ENCODE assay signal across 9 cellular contexts in genomic region chr14:103872492-103873113, GRCh38. TPM values are rescaled to one million over a fixed set of nuclear protein-coding genes. Genes with fewer than 3 reads are reported as not detected.
DNase-seq lines count a peak whose midpoint lies in the region; ATAC-seq and TF ChIP-seq lines count a peak whose summit lies in the region.
"Had no signal": no experiment of that assay in that cellular context is flagged by ENCODE, and none has a peak within 500 bp of the region (broad histone marks: within the 10 kb centered on the region; RNA-seq: fewer than 3 reads in every experiment).

No MANE protein-coding gene starts in this region.

- H3K36me3 ChIP-seq in rectal smooth muscle tissue (ENCODE audit: control insufficient read depth, insufficient read depth, low read length): no peaks in the 10 kb centered on the region

- no peaks in the 10 kb centered on the region for H3K9me3 Mint-ChIP-seq in effector memory CD8-positive, alpha-beta T cell

- H3K9ac ChIP-seq in rectal smooth muscle tissue (ENCODE audit: low read length): no peak overlapping the region

- DNase-seq in GM13976 (ENCODE audit: low spot score): peak; percentile 75
- DNase-seq in effector memory CD8-positive, alpha-beta T cell: peak in 2 of 3 experiments; percentile 20 to 23
- no peak for DNase-seq in activated gamma-delta T cell (lab: John Stamatoyannopoulos, UW)
- DNase-seq in mesenteric fat pad (ENCODE audit: low spot score): no peak
- DNase-seq in NOMO-1 (lab: John Stamatoyannopoulos, UW; ENCODE audit: unreplicated experiment in 2 of 2): no peak
- DNase-seq in LoVo (ENCODE audit: low spot score): no peak
- DNase-seq: SIG-M5 had no signal

- peak overlapping the region; percentile 55 for H3K4me3 ChIP-seq in rectal smooth muscle tissue (ENCODE audit: low read length)

- peaks cover 0 to 11% of the 10 kb centered on the region in 2 donors for H3K27me3 Mint-ChIP-seq in effector memory CD8-positive, alpha-beta T cell

- H3K4me3 Mint-ChIP-seq in effector memory CD8-positive, alpha-beta T cell: peak overlapping the region; percentile 85 to 93

- H3K4me1 ChIP-seq in rectal smooth muscle tissue (ENCODE audit: control insufficient read depth, insufficient read depth, low read length): peaks cover 4% of the 10 kb centered on the region

- no peak overlapping the region for H3K27ac ChIP-seq in rectal smooth muscle tissue (ENCODE audit: low read depth, low read length)

- peaks cover 2% of the 10 kb centered on the region for H3K36me3 Mint-ChIP-seq in effector memory CD8-positive, alpha-beta T cell (ENCODE audit: insufficient read depth)

- no peaks in the 10 kb centered on the region for H3K27me3 ChIP-seq in rectal smooth muscle tissue (ENCODE audit: control insufficient read depth, insufficient read depth, low read length)

- ATAC-seq in HG03460 (IDR thresholded peaks at IDR 0.05; ENCODE audit: unreplicated experiment): peak; percentile 26
- peak; percentile 73 for ATAC-seq in effector memory CD8-positive, alpha-beta T cell (replicated peaks)

- H3K4me1 Mint-ChIP-seq in effector memory CD8-positive, alpha-beta T cell (ENCODE audit: low read depth in 2 of 2): peaks cover 0 to 13% of the 10 kb centered on the region in 2 donors

- in situ Hi-C loops in GM13976 (cut with MboI; ENCODE audit: low sequenced_read_pairs, unreplicated experiment): no loop called here

- H3K27ac Mint-ChIP-seq in effector memory CD8-positive, alpha-beta T cell: peak overlapping the region; percentile 78 to 92

- TF ChIP-seq CTCF in GM13976 (IDR thresholded peaks at IDR 0.05; ENCODE audit: borderline replicate concordance, control extremely low read depth, extremely low read depth, insufficient read depth, missing control alignments): no peak

RNA-seq across cellular contexts. Expression of gene PPP1R13B, which starts 25.2 kb away (rescaled TPM):
- 26.2 TPM for total RNA-seq in mesenteric fat pad

RNA-seq across cellular contexts. Expression of gene TDRD9, which starts 55.7 kb away (rescaled TPM):
- total RNA-seq in mesenteric fat pad: 5.4 TPM

Comparison
In these comparisons a context has a peak if more than half of its experiments do, and no peak if none do; other contexts are left out.
1. DNase-seq: peak in GM13976 (single experiment) and effector memory CD8-positive, alpha-beta T cell (2 of 3); none in activated gamma-delta T cell (single experiment), mesenteric fat pad (single experiment), NOMO-1 (0 of 2) and LoVo (single experiment).